In genomic region chr22:20777420-20778177, GRCh38 we compare ENCODE assay signal across 1 cellular context.
TF ChIP-seq lines count a peak whose summit lies in the region.

No MANE protein-coding gene starts in this region.

TF ChIP-seq in HepG2, 621 proteins besides CTCF, POLR2A, EP300 and RAD21 (continued from another document and continues in another):
- TF ChIP-seq MIER2 (CRISPR knock-in tag; IDR thresholded peaks at IDR 0.05) (peak; percentile 35; the same call in 1 of the 2 replicates), ZNF883 (CRISPR knock-in tag; IDR thresholded peaks at IDR 0.05; ENCODE audit: not compliant biosample characterization) (no peak), ZNF788 (CRISPR knock-in tag; IDR thresholded peaks at IDR 0.05; ENCODE audit: borderline replicate concordance) (no peak; the same call in 1 of the 2 replicates), TFE3 (CRISPR knock-in tag; IDR thresholded peaks at IDR 0.05) (peak; percentile 77), JARID2 (CRISPR knock-in tag; IDR thresholded peaks at IDR 0.05; ENCODE audit: insufficient replicate concordance) (no peak), ZNF124 (CRISPR knock-in tag; IDR thresholded peaks at IDR 0.05) (0 out of 2 replicates have a peak, but pooled peaks have one; percentile 37), ZNF142 (CRISPR knock-in tag; IDR thresholded peaks at IDR 0.05) (no peak), ZNF720 (CRISPR knock-in tag; IDR thresholded peaks at IDR 0.05) (no peak), HINFP (CRISPR knock-in tag; IDR thresholded peaks at IDR 0.05; ENCODE audit: low read depth) (no peak), RAD51 (IDR thresholded peaks at IDR 0.05; ENCODE audit: borderline replicate concordance) (no peak), CCAR2 (optimal IDR thresholded peaks at IDR 0.05; ENCODE audit: low read depth, low read length) (no peak), ZMYM2 (CRISPR knock-in tag; IDR thresholded peaks at IDR 0.05) (no peak; the same call in 1 of the 2 replicates), ZNF790 (CRISPR knock-in tag; IDR thresholded peaks at IDR 0.05; ENCODE audit: borderline replicate concordance) (no peak), ZFP91 (CRISPR knock-in tag; IDR thresholded peaks at IDR 0.05; ENCODE audit: borderline replicate concordance) (no peak), KDM2A (CRISPR knock-in tag; IDR thresholded peaks at IDR 0.05; ENCODE audit: borderline replicate concordance, low read depth) (0 out of 2 replicates have a peak, but pooled peaks have one; percentile 2), JUN (CRISPR knock-in tag; IDR thresholded peaks at IDR 0.05) (peak; percentile 94; the same call in 1 of the 2 replicates), MYNN (CRISPR knock-in tag; IDR thresholded peaks at IDR 0.05; ENCODE audit: low read depth) (no peak), GLMP (CRISPR knock-in tag; IDR thresholded peaks at IDR 0.05; ENCODE audit: borderline replicate concordance) (no peak), ZKSCAN5 (CRISPR knock-in tag; IDR thresholded peaks at IDR 0.05) (no peak), DNMT1 (CRISPR knock-in tag; IDR thresholded peaks at IDR 0.05) (no peak), MTF1 (CRISPR knock-in tag; IDR thresholded peaks at IDR 0.05) (no peak), ZNF331 (CRISPR knock-in tag; IDR thresholded peaks at IDR 0.05) (peak; percentile 89), ZFP62 (CRISPR knock-in tag; IDR thresholded peaks at IDR 0.05) (no peak), ZFY (CRISPR knock-in tag; IDR thresholded peaks at IDR 0.05) (no peak; the same call in 1 of the 2 replicates), MEIS2 (CRISPR knock-in tag; IDR thresholded peaks at IDR 0.05) (peak; percentile 95), ADNP (CRISPR knock-in tag; IDR thresholded peaks at IDR 0.05) (no peak), ZNF205 (CRISPR knock-in tag; IDR thresholded peaks at IDR 0.05) (peak; percentile 84; the same call in 1 of the 2 replicates), GABPB1 (CRISPR knock-in tag; IDR thresholded peaks at IDR 0.05) (0 out of 2 replicates have a peak, but pooled peaks have one; percentile 17), JUNB (CRISPR knock-in tag; IDR thresholded peaks at IDR 0.05; ENCODE audit: borderline replicate concordance) (peak; percentile 41; the same call in 1 of the 2 replicates), ZMAT5 (CRISPR knock-in tag; IDR thresholded peaks at IDR 0.05; ENCODE audit: borderline replicate concordance, low read depth) (no peak), ZNF777 (CRISPR knock-in tag; IDR thresholded peaks at IDR 0.05) (no peak), HOMEZ (CRISPR knock-in tag; IDR thresholded peaks at IDR 0.05; ENCODE audit: low read depth) (peak; percentile 38; the same call in 1 of the 2 replicates), BORCS8-MEF2B (CRISPR knock-in tag; IDR thresholded peaks at IDR 0.05) (no peak), ZHX1 (CRISPR knock-in tag; IDR thresholded peaks at IDR 0.05; ENCODE audit: low read depth) (peak; percentile 64; the same call in 1 of the 2 replicates), MEIS1 (CRISPR knock-in tag; IDR thresholded peaks at IDR 0.05; ENCODE audit: borderline replicate concordance) (peak; percentile 89; the same call in 1 of the 2 replicates), TERF1 (CRISPR knock-in tag; IDR thresholded peaks at IDR 0.05) (no peak), HDAC1 (CRISPR knock-in tag; IDR thresholded peaks at IDR 0.05) (peak; percentile 80), ELK4 (CRISPR knock-in tag; IDR thresholded peaks at IDR 0.05; ENCODE audit: borderline replicate concordance) (no peak), ZNF644 (CRISPR knock-in tag; IDR thresholded peaks at IDR 0.05; ENCODE audit: low read depth) (peak; percentile 22; the same call in 1 of the 2 replicates), ZNF501 (CRISPR knock-in tag; IDR thresholded peaks at IDR 0.05) (no peak; the same call in 1 of the 2 replicates), AHR (CRISPR knock-in tag; IDR thresholded peaks at IDR 0.05) (no peak; the same call in 1 of the 2 replicates)
